Comparison of ENCODE assay signal across 8 cellular contexts in genomic region chr7:90404777-90405176, GRCh38. TPM values are rescaled to one million over a fixed set of nuclear protein-coding genes. Genes with fewer than 3 reads are reported as not detected.
DNase-seq lines count a peak whose midpoint lies in the region; FAIRE-seq and TF ChIP-seq lines count a peak whose summit lies in the region.

No MANE protein-coding gene starts in this region.

- CTCF ChIA-PET in activated CD4-positive, alpha-beta memory T cell treated with anti-CD3 and anti-CD28 coated beads, Interleukin-2, amount 10 ng/mL, durations not matched to agents 7 days and 5 days (lab: Charles Lee): no interaction called here
- CTCF ChIA-PET in activated CD4-positive, alpha-beta memory T cell treated with anti-CD3 and anti-CD28 coated beads for 36 hours (lab: Charles Lee): no interaction called here

- H3K27me3 Mint-ChIP-seq in activated CD4-positive, alpha-beta memory T cell treated with anti-CD3 and anti-CD28 coated beads, Interleukin-2, amount 10 ng/mL, durations not matched to agents 7 days and 5 days: peaks cover 22% of the 10 kb centered on the region
- H3K27me3 Mint-ChIP-seq in activated CD4-positive, alpha-beta memory T cell treated with anti-CD3 and anti-CD28 coated beads for 36 hours: no peaks in the 10 kb centered on the region
- no peaks in the 10 kb centered on the region for H3K27me3 Mint-ChIP-seq in endothelial cell (ENCODE audit: unreplicated experiment)

- TF ChIP-seq CTCF in endothelial cell (IDR thresholded peaks at IDR 0.05; ENCODE audit: unreplicated experiment): no peak

- intact Hi-C loops in activated CD4-positive, alpha-beta memory T cell treated with anti-CD3 and anti-CD28 coated beads for 36 hours (cut with micrococcal nuclease): no loop called here

- peak overlapping the region; percentile 90 for H3K4me3 Mint-ChIP-seq in activated CD4-positive, alpha-beta memory T cell treated with anti-CD3 and anti-CD28 coated beads, Interleukin-2, amount 10 ng/mL, durations not matched to agents 7 days and 5 days
- H3K4me3 Mint-ChIP-seq in activated CD4-positive, alpha-beta memory T cell treated with anti-CD3 and anti-CD28 coated beads for 36 hours: no peak overlapping the region
- H3K4me3 Mint-ChIP-seq in endothelial cell (ENCODE audit: unreplicated experiment): peak overlapping the region; percentile 96

- FAIRE-seq in RCC 7860 (lab: Jason Lieb, UNC): peak; percentile 82

- peaks cover 11% of the 10 kb centered on the region for H3K4me1 Mint-ChIP-seq in activated CD4-positive, alpha-beta memory T cell treated with anti-CD3 and anti-CD28 coated beads, Interleukin-2, amount 10 ng/mL, durations not matched to agents 7 days and 5 days
- peaks cover 11% of the 10 kb centered on the region for H3K4me1 Mint-ChIP-seq in activated CD4-positive, alpha-beta memory T cell treated with anti-CD3 and anti-CD28 coated beads for 36 hours (ENCODE audit: low read depth)
- peaks cover 3% of the 10 kb centered on the region for H3K4me1 Mint-ChIP-seq in endothelial cell (ENCODE audit: unreplicated experiment)

- H3K36me3 Mint-ChIP-seq in activated CD4-positive, alpha-beta memory T cell treated with anti-CD3 and anti-CD28 coated beads, Interleukin-2, amount 10 ng/mL, durations not matched to agents 7 days and 5 days (ENCODE audit: low read depth): peaks cover 11% of the 10 kb centered on the region
- peaks cover 6% of the 10 kb centered on the region for H3K36me3 Mint-ChIP-seq in activated CD4-positive, alpha-beta memory T cell treated with anti-CD3 and anti-CD28 coated beads for 36 hours
- H3K36me3 Mint-ChIP-seq in endothelial cell (ENCODE audit: low read depth, unreplicated experiment): peaks cover 6% of the 10 kb centered on the region

- DNase-seq in activated CD4-positive, alpha-beta memory T cell treated with anti-CD3 and anti-CD28 coated beads, Interleukin-2, amount 10 ng/mL, durations not matched to agents 7 days and 5 days: no peak
- DNase-seq in activated CD4-positive, alpha-beta memory T cell treated with anti-CD3 and anti-CD28 coated beads for 36 hours: no peak
- DNase-seq in RCC 7860 (ENCODE audit: low spot score): peak; percentile 46
- DNase-seq in endothelial cell (ENCODE audit: low spot score): no peak
- DNase-seq in renal cortical epithelial cell (ENCODE audit: low read depth): peak; percentile 50
- DNase-seq in NCI-H345 treated with DMSO at 0.1 percent for 48 hours (lab: John Stamatoyannopoulos, UW; ENCODE audit: unreplicated experiment): no peak
- DNase-seq in amniotic stem cell (lab: John Stamatoyannopoulos, UW): no peak
- DNase-seq in NCI-H774 (lab: John Stamatoyannopoulos, UW): no peak

- H3K9me3 Mint-ChIP-seq in activated CD4-positive, alpha-beta memory T cell treated with anti-CD3 and anti-CD28 coated beads, Interleukin-2, amount 10 ng/mL, durations not matched to agents 7 days and 5 days: no peaks in the 10 kb centered on the region
- peaks cover 7% of the 10 kb centered on the region for H3K9me3 Mint-ChIP-seq in activated CD4-positive, alpha-beta memory T cell treated with anti-CD3 and anti-CD28 coated beads for 36 hours
- H3K9me3 Mint-ChIP-seq in endothelial cell (ENCODE audit: unreplicated experiment): no peaks in the 10 kb centered on the region

- POLR2A ChIA-PET in activated CD4-positive, alpha-beta memory T cell treated with anti-CD3 and anti-CD28 coated beads, Interleukin-2, amount 10 ng/mL, durations not matched to agents 7 days and 5 days (lab: Charles Lee): no interaction called here
- POLR2A ChIA-PET in activated CD4-positive, alpha-beta memory T cell treated with anti-CD3 and anti-CD28 coated beads for 36 hours (lab: Charles Lee): no interaction called here

- H3K27ac Mint-ChIP-seq in activated CD4-positive, alpha-beta memory T cell treated with anti-CD3 and anti-CD28 coated beads, Interleukin-2, amount 10 ng/mL, durations not matched to agents 7 days and 5 days: peak overlapping the region; percentile 79
- H3K27ac Mint-ChIP-seq in activated CD4-positive, alpha-beta memory T cell treated with anti-CD3 and anti-CD28 coated beads for 36 hours: no peak overlapping the region
- no peak overlapping the region for H3K27ac Mint-ChIP-seq in endothelial cell (ENCODE audit: unreplicated experiment)

RNA-seq across cellular contexts. Expression of gene CLDN12, which starts 1.5 kb away (rescaled TPM):
- total RNA-seq in activated CD4-positive, alpha-beta memory T cell treated with anti-CD3 and anti-CD28 coated beads, Interleukin-2, amount 10 ng/mL, durations not matched to agents 7 days and 5 days: 1 to 10 TPM; 6.0 to 6.7 TPM
- total RNA-seq in activated CD4-positive, alpha-beta memory T cell treated with anti-CD3 and anti-CD28 coated beads for 36 hours: 1 to 10 TPM; 6.9 to 8.3 TPM
- 29.0 TPM for total RNA-seq in endothelial cell (ENCODE audit: unreplicated experiment)
- 62.1 and 95.2 TPM in 2 replicates for total RNA-seq in renal cortical epithelial cell

RNA-seq across cellular contexts. Expression of gene GTPBP10, which starts 58.3 kb away (rescaled TPM):
- 10 to 100 TPM; 26.6 to 28.3 TPM for total RNA-seq in activated CD4-positive, alpha-beta memory T cell treated with anti-CD3 and anti-CD28 coated beads, Interleukin-2, amount 10 ng/mL, durations not matched to agents 7 days and 5 days
- total RNA-seq in activated CD4-positive, alpha-beta memory T cell treated with anti-CD3 and anti-CD28 coated beads for 36 hours: 10 to 100 TPM; 32.9 to 33.2 TPM
- total RNA-seq in endothelial cell (ENCODE audit: unreplicated experiment): 21.6 TPM
- total RNA-seq in renal cortical epithelial cell: 21.4 and 22.7 TPM in 2 replicates

Comparison
In these comparisons a context has a peak if more than half of its experiments do, and no peak if none do; other contexts are left out.
1. DNase-seq: peak in RCC 7860 (single experiment) and renal cortical epithelial cell (single experiment); none in activated CD4-positive, alpha-beta memory T cell treated with anti-CD3 and anti-CD28 coated beads, Interleukin-2, amount 10 ng/mL, durations not matched to agents 7 days and 5 days (single experiment), activated CD4-positive, alpha-beta memory T cell treated with anti-CD3 and anti-CD28 coated beads for 36 hours (single experiment), endothelial cell (single experiment), NCI-H345 treated with DMSO at 0.1 percent for 48 hours (single experiment), amniotic stem cell (single experiment) and NCI-H774 (single experiment).